ENCODE assay signal across 29 cellular contexts in the genomic region with DNA sequence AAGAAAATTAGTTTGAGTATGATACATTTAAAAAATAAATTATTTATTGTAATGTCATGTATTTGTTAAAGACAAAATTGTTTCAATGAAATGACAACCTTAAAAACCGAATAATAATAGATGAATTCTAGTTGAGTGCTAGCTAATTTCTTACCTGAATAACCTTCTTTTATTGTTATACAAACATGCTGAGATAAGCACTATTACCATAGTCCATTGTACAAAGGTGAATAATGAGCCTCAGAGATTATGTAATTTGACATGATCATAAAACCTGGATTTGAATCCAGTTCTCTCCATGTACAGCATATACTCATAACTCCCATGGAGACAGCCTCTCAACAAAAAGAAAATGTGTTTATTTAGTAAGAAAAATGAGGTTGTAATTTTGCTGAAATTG.
"Had no signal": no experiment of that assay in that cellular context is flagged by ENCODE, and none has a peak within 500 bp of the region (broad histone marks: within the 10 kb centered on the region; RNA-seq: fewer than 3 reads in every experiment).

No MANE protein-coding gene starts in this region.

- H3K4me2 ChIP-seq: smooth muscle cell had no signal

- H2AFZ ChIP-seq: parathyroid adenoma had no signal

- H3K9ac ChIP-seq: parathyroid adenoma had no signal

- FAIRE-seq: urothelium cell line had no signal

- H3K4me3 ChIP-seq: psoas muscle, skin epidermis, smooth muscle cell, spleen, suprapubic skin, testis, tibial artery, transverse colon, vagina had no signal

- H3K27me3 ChIP-seq: neutrophil, spleen, suprapubic skin, testis, tibial artery, transverse colon, vagina had no signal

- ATAC-seq: naive thymus-derived CD8-positive, alpha-beta T cell; natural killer cell treated with Interleukin-12 subunit alpha and Interleukin-12 subunit beta and Interleukin-15 and Interleukin-18, amount 100 ng/mL, for 72 hours; psoas muscle; right cardiac atrium; sciatic nerve; stimulated activated memory B cell treated with anti-CD40 and anti-IgM and Interleukin-4, amounts not matched to agents 10 μg/mL and 1 μg/mL and 100 μg/mL, for 72 hours; stimulated activated naive CD8-positive, alpha-beta T cell treated with anti-CD3 and anti-CD28 coated beads, Interleukin-15, amount 100 ng/mL, for 72 hours; stimulated activated naive CD8-positive, alpha-beta T cell treated with anti-CD3 and anti-CD28 coated beads, Interleukin-15, Interleukin-2, amounts not matched to agents 100 U/mL and 50 U/mL, for 24 hours had no signal

- DNase-seq: naive thymus-derived CD8-positive, alpha-beta T cell; nephron progenitor cell; nucleus accumbens; posterior cingulate gyrus; psoas muscle; right cardiac atrium; spleen; stimulated activated CD4-positive, alpha-beta T cell treated with anti-CD3 and anti-CD28 coated beads, Interleukin-12 subunit alpha, Interleukin-12 subunit beta, amount 100 ng/mL, for 4 hours; stimulated activated CD4-positive, alpha-beta T cell treated with anti-CD3 and anti-CD28 coated beads, Interleukin-1b, Interleukin-23, amount 100 ng/mL, for 48 hours; stimulated activated CD4-positive, alpha-beta T cell treated with anti-CD3 and anti-CD28 coated beads, Interleukin-4, amount 100 ng/mL, for 1 hour; stimulated activated CD4-positive, alpha-beta T cell treated with anti-CD3 and anti-CD28 coated beads, Interleukin-4, amount 100 ng/mL, for 4 hours; stimulated activated CD8-positive, alpha-beta memory T cell treated with anti-CD3 and anti-CD28 coated beads, Interleukin-4, amount 100 ng/mL, for 48 hours; stimulated activated naive CD4-positive, alpha-beta T cell; stimulated activated naive CD8-positive, alpha-beta T cell treated with anti-CD3 and anti-CD28 coated beads, Interleukin-15, amount 100 ng/mL, for 72 hours; stimulated activated naive CD8-positive, alpha-beta T cell treated with anti-CD3 and anti-CD28 coated beads, Interleukin-15, Interleukin-2, amounts not matched to agents 100 U/mL and 50 U/mL, for 24 hours; substantia nigra; testis; tibial artery; transverse colon had no signal

- H3K4me1 ChIP-seq: parathyroid adenoma, psoas muscle, spleen, suprapubic skin, testis, tibial artery, transverse colon, vagina had no signal

- H3K9me3 ChIP-seq: neutrophil, psoas muscle, spleen, suprapubic skin, testis, tibial artery, transverse colon, vagina had no signal

- H3K79me2 ChIP-seq: parathyroid adenoma had no signal

- H3K36me3 ChIP-seq: neutrophil, spleen, suprapubic skin, tibial artery, transverse colon, vagina had no signal

- H3K27ac ChIP-seq: neutrophil, parathyroid adenoma, psoas muscle, skin epidermis, spleen, suprapubic skin, testis, tibial artery, transverse colon, vagina had no signal
